19 cellular contexts compared by ENCODE assay signal in genomic region chr6:5054427-5054873, GRCh38. TPM values are rescaled to one million over a fixed set of nuclear protein-coding genes. Genes with fewer than 3 reads are reported as not detected.
A peak's percentile ranks its signal among the peaks of the same experiment; 100 is the strongest.
DNase-seq lines count a peak whose midpoint lies in the region; ATAC-seq, FAIRE-seq and TF ChIP-seq lines count a peak whose summit lies in the region.
"Had no signal": no experiment of that assay in that cellular context is flagged by ENCODE, and none has a peak within 500 bp of the region (broad histone marks: within the 10 kb centered on the region; RNA-seq: fewer than 3 reads in every experiment).

No MANE protein-coding gene starts in this region.

- H3K27me3 Mint-ChIP-seq in endothelial cell (ENCODE audit: unreplicated experiment) (peaks cover 3% of the 10 kb centered on the region), mesothelial cell of epicardium (ENCODE audit: low read depth) (no peaks in the 10 kb centered on the region)
- H3K27me3 Mint-ChIP-seq: CD4-positive, alpha-beta memory T cell had no signal

- TF ChIP-seq CTCF in endothelial cell (IDR thresholded peaks at IDR 0.05; ENCODE audit: unreplicated experiment) (no peak), mesothelial cell of epicardium (IDR thresholded peaks at IDR 0.05; ENCODE audit: unreplicated experiment) (no peak)

- H3K36me3 Mint-ChIP-seq in endothelial cell (ENCODE audit: low read depth, unreplicated experiment) = peaks cover 6% of the 10 kb centered on the region
- H3K36me3 Mint-ChIP-seq in mesothelial cell of epicardium = peaks cover 9% of the 10 kb centered on the region

- no peak overlapping the region for H3K4me3 Mint-ChIP-seq in endothelial cell (ENCODE audit: unreplicated experiment)
- H3K4me3 Mint-ChIP-seq in mesothelial cell of epicardium = no peak overlapping the region
- H3K4me3 Mint-ChIP-seq: activated CD4-positive, alpha-beta T cell treated with anti-CD3 and anti-CD28 coated beads, Interleukin-2, amount 10 ng/mL, durations not matched to agents 7 days and 5 days; activated naive CD8-positive, alpha-beta T cell treated with anti-CD3 and anti-CD28 coated beads, Interleukin-2, amount 50 U/mL, for 24 hours; CD4-positive, alpha-beta memory T cell; naive thymus-derived CD8-positive, alpha-beta T cell had no signal

- FAIRE-seq in frontal cortex (lab: Jason Lieb, UNC) = no peak

- DNase-seq in AG08395 (ENCODE audit: low spot score) (peak; percentile 3), M059J (ENCODE audit: low read depth) (peak; percentile 33), endothelial cell (ENCODE audit: low spot score) (no peak), mesothelial cell of epicardium (ENCODE audit: low spot score in 2 of 2, unreplicated experiment in 2 of 2) (no peak), frontal cortex (ENCODE audit: low spot score in 2 of 2) (no peak), amygdala (lab: John Stamatoyannopoulos, UW) (no peak), NCI-H1694 treated with DMSO at 0.1 percent for 48 hours (lab: John Stamatoyannopoulos, UW) (no peak)
- DNase-seq: activated CD4-positive, alpha-beta T cell treated with anti-CD3 and anti-CD28 coated beads, Interleukin-2, amount 10 ng/mL, durations not matched to agents 7 days and 5 days; activated naive CD8-positive, alpha-beta T cell treated with anti-CD3 and anti-CD28 coated beads, Interleukin-2, amount 50 U/mL, for 24 hours; CD4-positive, alpha-beta memory T cell; central memory CD4-positive, alpha-beta T cell; effector CD4-positive, alpha-beta T cell; heart right ventricle; islet precursor cell; naive thymus-derived CD8-positive, alpha-beta T cell; stimulated activated CD4-positive, alpha-beta T cell treated with anti-CD3 and anti-CD28 coated beads, Interleukin-4, amount 100 ng/mL, for 24 hours; stomach had no signal

- no peak for ATAC-seq in GM21367 (IDR thresholded peaks at IDR 0.05; ENCODE audit: unreplicated experiment)
- ATAC-seq: activated naive CD8-positive, alpha-beta T cell treated with anti-CD3 and anti-CD28 coated beads, Interleukin-2, amount 50 U/mL, for 24 hours; heart right ventricle; naive thymus-derived CD8-positive, alpha-beta T cell had no signal

- peak overlapping the region; percentile 95 for H3K27ac Mint-ChIP-seq in endothelial cell (ENCODE audit: unreplicated experiment)
- peak overlapping the region; percentile 75 for H3K27ac Mint-ChIP-seq in mesothelial cell of epicardium
- H3K27ac Mint-ChIP-seq: activated CD4-positive, alpha-beta T cell treated with anti-CD3 and anti-CD28 coated beads, Interleukin-2, amount 10 ng/mL, durations not matched to agents 7 days and 5 days; activated naive CD8-positive, alpha-beta T cell treated with anti-CD3 and anti-CD28 coated beads, Interleukin-2, amount 50 U/mL, for 24 hours; CD4-positive, alpha-beta memory T cell; naive thymus-derived CD8-positive, alpha-beta T cell; progenitor cell of endocrine pancreas had no signal

- H3K4me1 Mint-ChIP-seq in endothelial cell (ENCODE audit: unreplicated experiment) = peaks cover 25% of the 10 kb centered on the region
- peaks cover 12% of the 10 kb centered on the region for H3K4me1 Mint-ChIP-seq in mesothelial cell of epicardium
- H3K4me1 Mint-ChIP-seq: activated CD4-positive, alpha-beta T cell treated with anti-CD3 and anti-CD28 coated beads, Interleukin-2, amount 10 ng/mL, durations not matched to agents 7 days and 5 days; CD4-positive, alpha-beta memory T cell had no signal

- H3K9me3 Mint-ChIP-seq in endothelial cell (ENCODE audit: unreplicated experiment) (no peaks in the 10 kb centered on the region), mesothelial cell of epicardium (peaks cover 44% of the 10 kb centered on the region)

RNA-seq across cellular contexts. Expression of gene PPP1R3G, which starts 30.7 kb away (rescaled TPM):
- 1.3 and 3.0 TPM in 2 replicates for total RNA-seq in M059J (2014; rRNA removed; shearing (Covaris generic))
- 0.05 TPM for total RNA-seq in endothelial cell (ENCODE audit: unreplicated experiment)
- total RNA-seq in mesothelial cell of epicardium = 1.1 to 1.3 TPM (median 1.2 TPM) in 3 replicates
- total RNA-seq in frontal cortex = 1.6 TPM
- total RNA-seq: CD4-positive, alpha-beta memory T cell had no signal

RNA-seq across cellular contexts. Expression of gene RPP40, which starts 50.6 kb away (rescaled TPM):
- total RNA-seq in M059J (2014; rRNA removed; shearing (Covaris generic)) = 44.3 and 44.7 TPM in 2 replicates
- total RNA-seq in endothelial cell (ENCODE audit: unreplicated experiment) = 9.6 TPM
- 6.8 to 7.2 TPM (median 6.9 TPM) in 3 replicates for total RNA-seq in mesothelial cell of epicardium
- 17.1 TPM for total RNA-seq in frontal cortex

Comparison
In these comparisons a context has a peak if more than half of its experiments do, and no peak if none do; other contexts are left out.
1. DNase-seq: peak in AG08395 (single experiment) and M059J (single experiment); none in endothelial cell (single experiment), mesothelial cell of epicardium (0 of 2), frontal cortex (0 of 2), amygdala (0 of 56) and NCI-H1694 treated with DMSO at 0.1 percent for 48 hours (single experiment).